Comparison of ENCODE assay signal across 15 cellular contexts in genomic region chr1:3750716-3751115, GRCh38. TPM values are rescaled to one million over a fixed set of nuclear protein-coding genes. Genes with fewer than 3 reads are reported as not detected.
DNase-seq lines count a peak whose midpoint lies in the region; TF ChIP-seq lines count a peak whose summit lies in the region.
"Had no signal": no experiment of that assay in that cellular context is flagged by ENCODE, and none has a peak within 500 bp of the region (broad histone marks: within the 10 kb centered on the region; RNA-seq: fewer than 3 reads in every experiment).

No MANE protein-coding gene starts in this region.

- TF ChIP-seq EP300 in esophagus muscularis mucosa (IDR thresholded peaks at IDR 0.05), result no peak
- no peak for TF ChIP-seq EP300 in tibial nerve (IDR thresholded peaks at IDR 0.05)

- H3K27ac Mint-ChIP-seq in nephron, result peak overlapping the region; percentile 30 to 92 (median 89)

- intact Hi-C loops in esophagus muscularis mucosa (cut with DNase I), result no loop called here

- DNase-seq in HUDEP-2 (lab: John Stamatoyannopoulos, UW; ENCODE audit: unreplicated experiment in 76 of 76), result peak in 65 of 76 experiments; percentile 12 to 89 (median 58)
- DNase-seq in SK-N-DZ (ENCODE audit: low spot score), result peak; percentile 32
- DNase-seq in amniotic epithelial cell (ENCODE audit: low read depth), result peak; percentile 58
- DNase-seq in occipital lobe (lab: John Stamatoyannopoulos, UW), result no peak
- no peak for DNase-seq in esophagus muscularis mucosa (ENCODE audit: extremely low spot score)
- DNase-seq in NCI-H1694 (lab: John Stamatoyannopoulos, UW), result no peak
- DNase-seq in tibial nerve (ENCODE audit: low spot score in 2 of 2), result no peak
- DNase-seq: 8988T; Calu3; CD4-positive, CD25-positive, alpha-beta regulatory T cell; DMS79 had no signal

- no peak overlapping the region for H3K27ac ChIP-seq in esophagus muscularis mucosa (replicated peaks in 1 of 4)
- H3K27ac ChIP-seq in tibial nerve, result no peak overlapping the region
- H3K27ac ChIP-seq: BLaER1 treated with 17β-estradiol and CSF1 and Interleukin-3, amounts not matched to agents 10 nM and 100 nM had no signal

- H3K4me1 Mint-ChIP-seq in nephron, result peaks cover 13% of the 10 kb centered on the region

- no peaks in the 10 kb centered on the region for H3K36me3 Mint-ChIP-seq in nephron (ENCODE audit: low read depth)
- H3K36me3 Mint-ChIP-seq: CD4-positive, CD25-positive, alpha-beta regulatory T cell had no signal

- H3K4me1 ChIP-seq in esophagus muscularis mucosa (peaks cover 10 to 22% (median 20%) of the 10 kb centered on the region in 4 donors), tibial nerve (peaks cover 0 to 20% (median 15%) of the 10 kb centered on the region in 4 donors)

- TF ChIP-seq CTCF in nephron (IDR thresholded peaks at IDR 0.05; ENCODE audit: unreplicated experiment in 3 of 3) (no peak), esophagus muscularis mucosa (IDR thresholded peaks at IDR 0.05) (no peak), tibial nerve (IDR thresholded peaks at IDR 0.05) (no peak)

- peaks cover 0 to 37% (median 4%) of the 10 kb centered on the region in 4 donors for H3K27me3 ChIP-seq in esophagus muscularis mucosa
- H3K27me3 ChIP-seq in tibial nerve, result peaks cover 0 to 31% of the 10 kb centered on the region in 2 donors
- H3K27me3 ChIP-seq: BLaER1 treated with 17β-estradiol and CSF1 and Interleukin-3, amounts not matched to agents 10 nM and 100 nM had no signal

- peaks cover 0 to under 1% (median 0%) of the 10 kb centered on the region in 4 donors for H3K36me3 ChIP-seq in esophagus muscularis mucosa
- no peaks in the 10 kb centered on the region for H3K36me3 ChIP-seq in tibial nerve
- H3K36me3 ChIP-seq: BLaER1 treated with 17β-estradiol and CSF1 and Interleukin-3, amounts not matched to agents 10 nM and 100 nM had no signal

- H3K27me3 Mint-ChIP-seq in nephron (ENCODE audit: low read depth), result peaks cover 10% of the 10 kb centered on the region

- H3K9me3 Mint-ChIP-seq in nephron, result no peaks in the 10 kb centered on the region
- H3K9me3 Mint-ChIP-seq: CD4-positive, CD25-positive, alpha-beta regulatory T cell had no signal

- H3K4me3 Mint-ChIP-seq in nephron, result peak overlapping the region in 1 of 3 experiments; percentile 56

- TF ChIP-seq POLR2A in esophagus muscularis mucosa (IDR thresholded peaks at IDR 0.05; ENCODE audit: low read depth), result no peak
- TF ChIP-seq POLR2A in tibial nerve (IDR thresholded peaks at IDR 0.05), result no peak

- WGBS in esophagus muscularis mucosa, result 72% methylated on average over 5 of the region's 5 CpGs
- 67 to 72% methylated on average over 5 of the region's 5 CpGs for WGBS in tibial nerve, 2 donors

- H3K4me3 ChIP-seq in esophagus muscularis mucosa (no peak overlapping the region), tibial nerve (no peak overlapping the region)
- H3K4me3 ChIP-seq: BLaER1 treated with 17β-estradiol and CSF1 and Interleukin-3, amounts not matched to agents 10 nM and 100 nM; GM12878 had no signal

- H3K9me3 ChIP-seq in esophagus muscularis mucosa (no peaks in the 10 kb centered on the region), tibial nerve (no peaks in the 10 kb centered on the region)
- H3K9me3 ChIP-seq: BLaER1 treated with 17β-estradiol and CSF1 and Interleukin-3, amounts not matched to agents 10 nM and 100 nM had no signal

RNA-seq across cellular contexts. Expression of gene CCDC27, which starts 1.5 kb away (rescaled TPM):
- polyA plus RNA-seq in SK-N-DZ (2014; cell fraction: cytosol; rRNA removed), result not detected in 2 replicates
- not detected in 2 replicates for polyA plus RNA-seq in SK-N-DZ (2014; cell fraction: nucleus; rRNA removed)
- total RNA-seq in occipital lobe, result not detected
- total RNA-seq in esophagus muscularis mucosa, result not detected
- not detected for total RNA-seq in tibial nerve
- total RNA-seq: Calu3; CD4-positive, CD25-positive, alpha-beta regulatory T cell; G401; GM12878 had no signal
- polyA plus RNA-seq: CD4-positive, CD25-positive, alpha-beta regulatory T cell had no signal

RNA-seq across cellular contexts. Expression of gene SMIM1, which starts 21.8 kb away (rescaled TPM):
- polyA plus RNA-seq in SK-N-DZ (2014; cell fraction: cytosol; rRNA removed), result not detected in 2 replicates
- 3.6 TPM in 1 of 2 replicates, not detected in the other for polyA plus RNA-seq in SK-N-DZ (2014; cell fraction: nucleus; rRNA removed)
- total RNA-seq in occipital lobe, result 2.0 TPM
- total RNA-seq in esophagus muscularis mucosa, result 10 to 100 TPM; 10.5 to 16.3 (median 13.3) TPM
- total RNA-seq in tibial nerve, result 10 to 100 TPM in 1 of 4 donors, not detected in 3; 23.1 TPM
- total RNA-seq: GM12878 had no signal

RNA-seq across cellular contexts. Expression of gene LRRC47, which starts 45.6 kb away (rescaled TPM):
- 30.8 and 36.4 TPM in 2 replicates for polyA plus RNA-seq in SK-N-DZ (2014; cell fraction: cytosol; rRNA removed)
- 21.3 and 31.7 TPM in 2 replicates for polyA plus RNA-seq in SK-N-DZ (2014; cell fraction: nucleus; rRNA removed)
- 31.4 TPM for total RNA-seq in occipital lobe
- total RNA-seq in esophagus muscularis mucosa, result 10 to 100 TPM; 34.1 to 51.6 (median 44.1) TPM
- 10 to 100 TPM; 40.8 to 46.3 (median 42.6) TPM for total RNA-seq in tibial nerve

Comparison
In these comparisons a context has a peak if more than half of its experiments do, and no peak if none do; other contexts are left out.
1. DNase-seq: peak in HUDEP-2 (65 of 76), SK-N-DZ (single experiment) and amniotic epithelial cell (single experiment); none in occipital lobe (single experiment), esophagus muscularis mucosa (single experiment), NCI-H1694 (single experiment) and tibial nerve (0 of 2).